Comparison of ENCODE assay signal across 9 cellular contexts in the genomic region with DNA sequence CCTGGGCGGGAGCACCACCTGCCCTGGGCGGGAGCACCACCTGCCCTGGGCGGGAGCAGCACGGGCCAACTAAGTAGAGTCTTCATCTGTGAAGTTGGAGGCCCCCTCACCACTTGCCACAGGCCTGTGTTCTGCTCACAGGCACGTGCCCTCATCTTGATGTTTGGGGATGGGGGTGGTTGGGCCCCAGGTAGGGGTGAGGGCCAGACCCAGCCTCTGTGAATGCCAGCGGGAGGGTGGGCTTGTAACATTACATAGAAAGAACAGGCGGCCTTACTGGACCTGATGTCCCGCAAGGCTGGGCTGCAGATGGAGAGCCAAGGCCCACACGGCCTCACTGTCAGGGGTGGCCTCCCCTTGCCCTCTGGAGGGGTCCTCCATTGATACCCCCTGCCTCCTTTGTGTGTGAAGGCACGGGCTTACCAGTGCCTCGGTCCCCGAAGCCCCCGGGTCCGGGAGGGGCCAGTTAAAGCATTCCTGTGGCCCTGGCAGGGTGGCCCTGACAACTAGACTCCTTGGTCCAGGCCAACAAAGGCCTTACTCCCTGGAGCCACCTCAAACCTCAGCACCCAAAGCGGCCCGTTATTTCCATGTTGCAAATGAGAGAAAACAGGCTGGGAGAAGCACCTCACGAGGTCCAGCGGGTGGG. TPM values are rescaled to one million over a fixed set of nuclear protein-coding genes. Genes with fewer than 3 reads are reported as not detected.
DNase-seq lines count a peak whose midpoint lies in the region; ATAC-seq and TF ChIP-seq lines count a peak whose summit lies in the region.
"Had no signal": no experiment of that assay in that cellular context is flagged by ENCODE, and none has a peak within 500 bp of the region (broad histone marks: within the 10 kb centered on the region; RNA-seq: fewer than 3 reads in every experiment).

No MANE protein-coding gene starts in this region.

- H3K27ac ChIP-seq in iPS DF 6.9 (ENCODE audit: low read length) (no peak overlapping the region), brain microvascular endothelial cell (no peak overlapping the region)

- CTCF ChIA-PET in activated CD4-positive, alpha-beta memory T cell treated with anti-CD3 and anti-CD28 coated beads, Interleukin-2, amount 10 ng/mL, durations not matched to agents 7 days and 5 days (lab: Charles Lee), result interaction anchor here (1.2 to 2.5 kb wide), 2 partner anchors 21 to 23 kb away, joined by 3 to 11 read pairs; no protein-coding TSS in a partner anchor

- H3K36me3 Mint-ChIP-seq in activated CD4-positive, alpha-beta memory T cell treated with anti-CD3 and anti-CD28 coated beads, Interleukin-2, amount 10 ng/mL, durations not matched to agents 7 days and 5 days (ENCODE audit: low read depth), result peaks cover 8% of the 10 kb centered on the region
- H3K36me3 Mint-ChIP-seq in stimulated activated effector memory CD8-positive, alpha-beta T cell treated with anti-CD3 and anti-CD28 coated beads, Interleukin-12 subunit alpha, Interleukin-12 subunit beta, amount 100 ng/mL, for 72 hours, result peaks cover 40% of the 10 kb centered on the region

- WGBS in iPS DF 6.9 (ENCODE audit: insufficient coverage, insufficient read length), result no CpG with 5 or more reads among the region's 18 CpGs

- H3K4me1 Mint-ChIP-seq in activated CD4-positive, alpha-beta memory T cell treated with anti-CD3 and anti-CD28 coated beads, Interleukin-2, amount 10 ng/mL, durations not matched to agents 7 days and 5 days, result peaks cover 17% of the 10 kb centered on the region
- peaks cover 15% of the 10 kb centered on the region for H3K4me1 Mint-ChIP-seq in stimulated activated effector memory CD8-positive, alpha-beta T cell treated with anti-CD3 and anti-CD28 coated beads, Interleukin-12 subunit alpha, Interleukin-12 subunit beta, amount 100 ng/mL, for 72 hours

- no peaks in the 10 kb centered on the region for H3K27me3 Mint-ChIP-seq in activated CD4-positive, alpha-beta memory T cell treated with anti-CD3 and anti-CD28 coated beads, Interleukin-2, amount 10 ng/mL, durations not matched to agents 7 days and 5 days

- in situ Hi-C loops in HAP-1 (cut with MboI; ENCODE audit: low sequenced_read_pairs) (no loop called here), brain microvascular endothelial cell (cut with HindIII; ENCODE audit: low pct_ligation_motif_present, low sequenced_read_pairs) (no loop called here)

- no peaks in the 10 kb centered on the region for H3K9me3 ChIP-seq in HAP-1
- no peaks in the 10 kb centered on the region for H3K9me3 ChIP-seq in iPS DF 6.9 (ENCODE audit: control insufficient read depth, insufficient read depth, low read length)

- no peaks in the 10 kb centered on the region for H3K9me3 Mint-ChIP-seq in activated CD4-positive, alpha-beta memory T cell treated with anti-CD3 and anti-CD28 coated beads, Interleukin-2, amount 10 ng/mL, durations not matched to agents 7 days and 5 days
- H3K9me3 Mint-ChIP-seq in stimulated activated effector memory CD8-positive, alpha-beta T cell treated with anti-CD3 and anti-CD28 coated beads, Interleukin-12 subunit alpha, Interleukin-12 subunit beta, amount 100 ng/mL, for 72 hours, result no peaks in the 10 kb centered on the region

- ATAC-seq in stimulated activated effector memory CD8-positive, alpha-beta T cell treated with anti-CD3 and anti-CD28 coated beads, Interleukin-12 subunit alpha, Interleukin-12 subunit beta, amount 100 ng/mL, for 72 hours, result no peak
- no peak for ATAC-seq in HG03442 (IDR thresholded peaks at IDR 0.05; ENCODE audit: unreplicated experiment)

- peaks cover 22% of the 10 kb centered on the region for H3K4me1 ChIP-seq in HAP-1
- H3K4me1 ChIP-seq in iPS DF 6.9 (ENCODE audit: control insufficient read depth, insufficient read depth, low read length), result peaks cover 6% of the 10 kb centered on the region; the same call in 1 of the 2 replicates

- H3K4me3 Mint-ChIP-seq in activated CD4-positive, alpha-beta memory T cell treated with anti-CD3 and anti-CD28 coated beads, Interleukin-2, amount 10 ng/mL, durations not matched to agents 7 days and 5 days, result peak overlapping the region; percentile 84
- peak overlapping the region; percentile 93 for H3K4me3 Mint-ChIP-seq in stimulated activated effector memory CD8-positive, alpha-beta T cell treated with anti-CD3 and anti-CD28 coated beads, Interleukin-12 subunit alpha, Interleukin-12 subunit beta, amount 100 ng/mL, for 72 hours

- TF ChIP-seq CTCF in brain microvascular endothelial cell (IDR thresholded peaks at IDR 0.05; ENCODE audit: low read depth, low read length, missing control alignments), result no peak

- H3K27me3 ChIP-seq in HAP-1 (ENCODE audit: low read depth) (no peaks in the 10 kb centered on the region), iPS DF 6.9 (ENCODE audit: control insufficient read depth, insufficient read depth, low read length) (peaks cover 18% of the 10 kb centered on the region), brain microvascular endothelial cell (replicated peaks) (no peaks in the 10 kb centered on the region)

- POLR2A ChIA-PET in activated CD4-positive, alpha-beta memory T cell treated with anti-CD3 and anti-CD28 coated beads, Interleukin-2, amount 10 ng/mL, durations not matched to agents 7 days and 5 days (lab: Charles Lee), result interaction anchor here (0.6 to 2.9 kb wide), 6 partner anchors 7 to 82 kb away, joined by 3 to 27 read pairs (median 12); a partner anchor contains a TSS

- H3K4me3 ChIP-seq in HAP-1 (peak overlapping the region; percentile 29; the same call in 1 of the 2 replicates), iPS DF 6.9 (ENCODE audit: low read length) (peak overlapping the region; percentile 45; the same call in 1 of the 2 replicates), brain microvascular endothelial cell (ENCODE audit: low read depth, low read length) (no peak overlapping the region)

- H3K36me3 ChIP-seq in HAP-1 (replicated peaks) (no peaks in the 10 kb centered on the region), iPS DF 6.9 (ENCODE audit: control insufficient read depth, insufficient read depth, low read length) (no peaks in the 10 kb centered on the region), brain microvascular endothelial cell (replicated peaks) (no peaks in the 10 kb centered on the region)

- peak overlapping the region; percentile 90 for H3K27ac Mint-ChIP-seq in activated CD4-positive, alpha-beta memory T cell treated with anti-CD3 and anti-CD28 coated beads, Interleukin-2, amount 10 ng/mL, durations not matched to agents 7 days and 5 days
- peak overlapping the region; percentile 92 for H3K27ac Mint-ChIP-seq in stimulated activated effector memory CD8-positive, alpha-beta T cell treated with anti-CD3 and anti-CD28 coated beads, Interleukin-12 subunit alpha, Interleukin-12 subunit beta, amount 100 ng/mL, for 72 hours

- DNase-seq in HAP-1 (ENCODE audit: low spot score in 2 of 2) (no peak), iPS DF 6.9 (ENCODE audit: low read depth, low spot score) (no peak), NCI-H146 treated with DMSO at 0.1 percent for 48 hours (lab: John Stamatoyannopoulos, UW; ENCODE audit: unreplicated experiment) (no peak), NCI-H2196 (lab: John Stamatoyannopoulos, UW; ENCODE audit: unreplicated experiment) (no peak), brain microvascular endothelial cell (no peak)
- DNase-seq in activated CD4-positive, alpha-beta memory T cell treated with anti-CD3 and anti-CD28 coated beads, Interleukin-2, amount 10 ng/mL, durations not matched to agents 7 days and 5 days, result no peak
- DNase-seq in stimulated activated effector memory CD8-positive, alpha-beta T cell treated with anti-CD3 and anti-CD28 coated beads, Interleukin-12 subunit alpha, Interleukin-12 subunit beta, amount 100 ng/mL, for 72 hours (ENCODE audit: low spot score in 2 of 2), result no peak
- DNase-seq: NCI-H446 treated with DMSO at 0.1 percent for 48 hours had no signal

RNA-seq across cellular contexts. Expression of a gene that starts 1.1 kb away (rescaled TPM):
- 100 to 1,000 TPM; 206 to 210 TPM for total RNA-seq in activated CD4-positive, alpha-beta memory T cell treated with anti-CD3 and anti-CD28 coated beads, Interleukin-2, amount 10 ng/mL, durations not matched to agents 7 days and 5 days

RNA-seq across cellular contexts. Expression of a gene that starts 15.1 kb away (rescaled TPM):
- total RNA-seq in activated CD4-positive, alpha-beta memory T cell treated with anti-CD3 and anti-CD28 coated beads, Interleukin-2, amount 10 ng/mL, durations not matched to agents 7 days and 5 days, result 10 to 100 TPM; 49.8 to 54.9 TPM

RNA-seq across cellular contexts. Expression of a gene that starts 45.7 kb away (rescaled TPM):
- 100 to 1,000 TPM; 116 TPM for total RNA-seq in activated CD4-positive, alpha-beta memory T cell treated with anti-CD3 and anti-CD28 coated beads, Interleukin-2, amount 10 ng/mL, durations not matched to agents 7 days and 5 days
